ENCODE assay signal across 8 cellular contexts in genomic region chr2:156892449-156893335, GRCh38.
A peak's percentile ranks its signal among the peaks of the same experiment; 100 is the strongest.
DNase-seq lines count a peak whose midpoint lies in the region; ATAC-seq and TF ChIP-seq lines count a peak whose summit lies in the region.

No MANE protein-coding gene starts in this region.

- no peaks in the 10 kb centered on the region for H3K36me3 ChIP-seq in iPS-18a (ENCODE audit: control insufficient read depth, low read depth, low read length)

- H3K4me3 ChIP-seq in astrocyte of the spinal cord (ENCODE audit: low read depth, low read length) (peak overlapping the region; percentile 32), iPS-18a (ENCODE audit: low read length) (peak overlapping the region; percentile 52)

- H3K27ac Mint-ChIP-seq in stimulated activated naive B cell treated with anti-CD40 and anti-IgM and Interleukin-4, amounts not matched to agents 10 μg/mL and 1 μg/mL and 100 μg/mL, for 72 hours: no peak overlapping the region

- no peak overlapping the region for H3K9ac ChIP-seq in iPS-18a (ENCODE audit: low read length)

- H3K36me3 Mint-ChIP-seq in stimulated activated naive B cell treated with anti-CD40 and anti-IgM and Interleukin-4, amounts not matched to agents 10 μg/mL and 1 μg/mL and 100 μg/mL, for 72 hours: no peaks in the 10 kb centered on the region

- DNase-seq in AG08395 (ENCODE audit: low spot score): peak; percentile 4
- no peak for DNase-seq in GM13977 (ENCODE audit: low spot score)
- peak; percentile 30 for DNase-seq in NCI-H2196 treated with DMSO at 0.1 percent for 48 hours (lab: John Stamatoyannopoulos, UW; ENCODE audit: unreplicated experiment)
- peak; percentile 69 for DNase-seq in astrocyte of the spinal cord (ENCODE audit: low read depth, low spot score)
- DNase-seq in stimulated activated naive B cell treated with anti-CD40 and anti-IgM and Interleukin-4, amounts not matched to agents 10 μg/mL and 1 μg/mL and 100 μg/mL, for 72 hours: no peak
- no peak for DNase-seq in NK-92 (lab: John Stamatoyannopoulos, UW; ENCODE audit: unreplicated experiment)

- H3K27ac ChIP-seq in iPS-18a (ENCODE audit: low read length): no peak overlapping the region

- TF ChIP-seq CTCF in GM13977 (IDR thresholded peaks at IDR 0.05; ENCODE audit: extremely low read depth, insufficient read depth, missing control alignments) (peak; percentile 72), astrocyte of the spinal cord (IDR thresholded peaks at IDR 0.05; ENCODE audit: low read depth, low read length) (peak; percentile 57)

- peak; percentile 39 for ATAC-seq in HG03097 (IDR thresholded peaks at IDR 0.05; ENCODE audit: low FRiP score, unreplicated experiment)
- ATAC-seq in stimulated activated naive B cell treated with anti-CD40 and anti-IgM and Interleukin-4, amounts not matched to agents 10 μg/mL and 1 μg/mL and 100 μg/mL, for 72 hours (replicated peaks): peak; percentile 44 to 47

- H3K4me1 Mint-ChIP-seq in stimulated activated naive B cell treated with anti-CD40 and anti-IgM and Interleukin-4, amounts not matched to agents 10 μg/mL and 1 μg/mL and 100 μg/mL, for 72 hours: peaks cover 0 to 5% of the 10 kb centered on the region in 2 donors

- H3K9me3 ChIP-seq in iPS-18a (ENCODE audit: control insufficient read depth, low read depth, low read length): no peaks in the 10 kb centered on the region

- no peak overlapping the region for H3K4me3 Mint-ChIP-seq in stimulated activated naive B cell treated with anti-CD40 and anti-IgM and Interleukin-4, amounts not matched to agents 10 μg/mL and 1 μg/mL and 100 μg/mL, for 72 hours

- in situ Hi-C loops in GM13977 (cut with MboI; ENCODE audit: low pct_unique_long_range_greater_than_20kb, low sequenced_read_pairs, unreplicated experiment): no loop called here
- in situ Hi-C loops in astrocyte of the spinal cord (cut with HindIII; ENCODE audit: low sequenced_read_pairs): no loop called here

- peaks cover 8% of the 10 kb centered on the region for H3K27me3 ChIP-seq in iPS-18a (ENCODE audit: control insufficient read depth, insufficient read depth, low read length)

- peaks cover 6 to 17% of the 10 kb centered on the region in 2 donors for H3K27me3 Mint-ChIP-seq in stimulated activated naive B cell treated with anti-CD40 and anti-IgM and Interleukin-4, amounts not matched to agents 10 μg/mL and 1 μg/mL and 100 μg/mL, for 72 hours

- no peaks in the 10 kb centered on the region for H3K9me3 Mint-ChIP-seq in stimulated activated naive B cell treated with anti-CD40 and anti-IgM and Interleukin-4, amounts not matched to agents 10 μg/mL and 1 μg/mL and 100 μg/mL, for 72 hours

- H3K4me1 ChIP-seq in iPS-18a (ENCODE audit: control insufficient read depth, low read depth, low read length): peaks cover 25% of the 10 kb centered on the region

Comparison
In these comparisons a context has a peak if more than half of its experiments do, and no peak if none do; other contexts are left out.
1. DNase-seq: peak in AG08395 (single experiment), NCI-H2196 treated with DMSO at 0.1 percent for 48 hours (single experiment) and astrocyte of the spinal cord (single experiment); none in GM13977 (single experiment), stimulated activated naive B cell treated with anti-CD40 and anti-IgM and Interleukin-4, amounts not matched to agents 10 μg/mL and 1 μg/mL and 100 μg/mL, for 72 hours (single experiment) and NK-92 (single experiment).